8 cellular contexts compared by ENCODE assay signal in genomic region chr19:1266818-1267440, GRCh38. TPM values are rescaled to one million over a fixed set of nuclear protein-coding genes. Genes with fewer than 3 reads are reported as not detected.
DNase-seq lines count a peak whose midpoint lies in the region; ATAC-seq and TF ChIP-seq lines count a peak whose summit lies in the region.

No MANE protein-coding gene starts in this region.

- DNase-seq in ACHN: peak; percentile 52
- DNase-seq in T-cell: peak in 20 of 34 experiments; percentile 41 to 75 (median 59)
- DNase-seq in astrocyte of the hippocampus (ENCODE audit: low read depth, low spot score): peak; percentile 87
- peak in 1 of 2 donors; percentile 67 for DNase-seq in gastrocnemius medialis
- no peak for DNase-seq in NCI-H2107 (lab: John Stamatoyannopoulos, UW)

- H3K27ac Mint-ChIP-seq in T-cell: peak overlapping the region; percentile 52 to 62

- H3K27me3 ChIP-seq in gastrocnemius medialis: no peaks in the 10 kb centered on the region

- H3K4me1 ChIP-seq in gastrocnemius medialis: peaks cover 53 to 60% of the 10 kb centered on the region in 2 donors

- peaks cover 52 to 73% (median 52%) of the 10 kb centered on the region in 3 donors for H3K4me1 Mint-ChIP-seq in T-cell

- H3K27me3 Mint-ChIP-seq in T-cell: no peaks in the 10 kb centered on the region

- H3K4me3 Mint-ChIP-seq in T-cell: peak overlapping the region; percentile 34 to 94 (median 57)

- TF ChIP-seq CTCF in gastrocnemius medialis (IDR thresholded peaks at IDR 0.05 in 4 of 5, conservative IDR thresholded peaks at IDR 0.05 in 1 of 5): peak; percentile 90 to 100 (median 99)

- H3K36me3 ChIP-seq in gastrocnemius medialis: peaks cover 0 to 12% of the 10 kb centered on the region in 2 donors

- no peaks in the 10 kb centered on the region for H3K9me3 Mint-ChIP-seq in T-cell

- in situ Hi-C loops in ACHN (cut with HindIII; ENCODE audit: low pct_ligation_motif_present, low pct_unique_long_range_greater_than_20kb, low sequenced_read_pairs): no loop called here
- in situ Hi-C loops in gastrocnemius medialis (cut with MboI; ENCODE audit: low sequenced_read_pairs in 4 of 4): no loop called here

- intact Hi-C loops in gastrocnemius medialis (cut with DNase I; ENCODE audit: low total_unique reads): loop anchor here (1.0 to 2.0 kb wide), 3 partner anchors 14 to 52 kb away; no protein-coding TSS in a partner anchor

- peaks cover 20% of the 10 kb centered on the region for H3K36me3 Mint-ChIP-seq in T-cell

- H3K4me3 ChIP-seq in iPS-11a (ENCODE audit: low read depth, low read length) (peak overlapping the region; percentile 33), gastrocnemius medialis (peak overlapping the region; percentile 37 to 86 (median 60))

- POLR2A ChIA-PET in T-cell (lab: Charles Lee): interaction anchor here (1.3 to 2.8 kb wide), 2 partner anchors 22 kb away, joined by 13 to 20 read pairs; no protein-coding TSS in a partner anchor

- CTCF ChIA-PET in T-cell (lab: Charles Lee): interaction anchor here (0.6 to 3.6 kb wide), 6 partner anchors 8 to 559 kb away, joined by 3 to 115 read pairs (median 12); no protein-coding TSS in a partner anchor

- TF ChIP-seq POLR2A in gastrocnemius medialis (IDR thresholded peaks at IDR 0.05): no peak

- peak overlapping the region; percentile 92 to 99 (median 98) for H3K27ac ChIP-seq in gastrocnemius medialis

- peak; percentile 14 for ATAC-seq in GM18520 (IDR thresholded peaks at IDR 0.05; ENCODE audit: unreplicated experiment)
- ATAC-seq in HG03442 (IDR thresholded peaks at IDR 0.05; ENCODE audit: unreplicated experiment): peak; percentile 11
- ATAC-seq in T-cell (replicated peaks in 1 of 4): peak; percentile 7 to 20 (median 18)
- peak; percentile 15 to 27 for ATAC-seq in gastrocnemius medialis

- H3K9me3 ChIP-seq in gastrocnemius medialis: no peaks in the 10 kb centered on the region

RNA-seq across cellular contexts. Expression of gene CIRBP, which starts 2.2 kb away (rescaled TPM):
- total RNA-seq in T-cell (100 to 1,000 TPM; 477 to 682 (median 657) TPM), gastrocnemius medialis (100 to 1,000 TPM; 274 to 578 (median 418) TPM)

RNA-seq across cellular contexts. Expression of gene FAM174C, which starts 8.4 kb away (rescaled TPM):
- 10 to 100 TPM; 42.1 to 69.8 (median 60.4) TPM for total RNA-seq in T-cell
- total RNA-seq in gastrocnemius medialis: 10 to 100 TPM; 18.7 to 36.7 (median 28.7) TPM

RNA-seq across cellular contexts. Expression of gene MIDN, which starts 18.5 kb away (rescaled TPM):
- total RNA-seq in T-cell (100 to 1,000 TPM in 1 of 5 donors, 10 to 100 TPM in 4; 54.0 to 161 (median 66.9) TPM), gastrocnemius medialis (100 to 1,000 TPM in 2 of 4 donors, 10 to 100 TPM in 2; 34.9 to 117 (median 86.3) TPM)

RNA-seq across cellular contexts. Expression of gene EFNA2, which starts 18.7 kb away (rescaled TPM):
- under 1 TPM in 1 of 5 donors, not detected in 4; 0.38 TPM for total RNA-seq in T-cell
- not detected for total RNA-seq in gastrocnemius medialis

RNA-seq across cellular contexts. Expression of gene ATP5F1D, which starts 25.4 kb away (rescaled TPM):
- total RNA-seq in T-cell (100 to 1,000 TPM; 117 to 233 (median 155) TPM), gastrocnemius medialis (100 to 1,000 TPM; 189 to 442 (median 273) TPM)
